13 cellular contexts compared by ENCODE assay signal in genomic region chr19:15448014-15448777, GRCh38. TPM values are rescaled to one million over a fixed set of nuclear protein-coding genes. Genes with fewer than 3 reads are reported as not detected.
DNase-seq lines count a peak whose midpoint lies in the region; ATAC-seq and TF ChIP-seq lines count a peak whose summit lies in the region.
"Had no signal": no experiment of that assay in that cellular context is flagged by ENCODE, and none has a peak within 500 bp of the region (broad histone marks: within the 10 kb centered on the region; RNA-seq: fewer than 3 reads in every experiment).

No MANE protein-coding gene starts in this region.

- peak overlapping the region; percentile 42 for H3K4me3 Mint-ChIP-seq in activated T-cell treated with anti-CD3 and anti-CD28 coated beads, Interleukin-2, amount 50 U/mL, for 4 hours
- peak overlapping the region; percentile 80 for H3K4me3 Mint-ChIP-seq in glutamatergic neuron (ENCODE audit: unreplicated experiment)

- peaks cover 0 to 28% (median 19%) of the 10 kb centered on the region in 4 donors for H3K4me1 ChIP-seq in sigmoid colon

- H3K4me3 ChIP-seq in sigmoid colon = peak overlapping the region in 1 of 4 donors; percentile 96

- WGBS in sigmoid colon, 2 donors = 57 to 72% methylated on average over 19 of the region's 19 CpGs

- TF ChIP-seq EP300 in sigmoid colon (IDR thresholded peaks at IDR 0.05) = no peak

- H3K9me3 Mint-ChIP-seq in activated T-cell treated with anti-CD3 and anti-CD28 coated beads, Interleukin-2, amount 50 U/mL, for 4 hours = no peaks in the 10 kb centered on the region
- H3K9me3 Mint-ChIP-seq in glutamatergic neuron (ENCODE audit: unreplicated experiment) = peaks cover 7% of the 10 kb centered on the region

- H3K36me3 Mint-ChIP-seq in activated T-cell treated with anti-CD3 and anti-CD28 coated beads, Interleukin-2, amount 50 U/mL, for 4 hours (ENCODE audit: insufficient read depth) = peaks cover 9% of the 10 kb centered on the region
- no peaks in the 10 kb centered on the region for H3K36me3 Mint-ChIP-seq in glutamatergic neuron (ENCODE audit: unreplicated experiment)

- no peak for DNase-seq in activated T-cell treated with anti-CD3 and anti-CD28 coated beads, Interleukin-2, amount 50 U/mL, for 4 hours
- no peak for DNase-seq in activated T-cell treated with anti-CD3 and anti-CD28 coated beads, Interleukin-2, amount 50 U/mL, for 1 hour
- DNase-seq in glutamatergic neuron (no peak), sigmoid colon (no peak), NCI-H1092 treated with DMSO at 0.1 percent for 48 hours (lab: John Stamatoyannopoulos, UW) (no peak), hippocampal formation (lab: John Stamatoyannopoulos, UW) (no peak)
- DNase-seq: NCI-H1105; SHP77 treated with DMSO at 0.1 percent for 48 hours; stimulated activated CD4-positive, alpha-beta T cell treated with anti-CD3 and anti-CD28 coated beads, Interleukin-15, amount 100 ng/mL, for 24 hours had no signal

- ATAC-seq in activated T-cell treated with anti-CD3 and anti-CD28 coated beads, Interleukin-2, amount 50 U/mL, for 4 hours = no peak
- no peak for ATAC-seq in HG03457 (IDR thresholded peaks at IDR 0.05; ENCODE audit: unreplicated experiment)
- ATAC-seq: left lobe of liver had no signal

- H3K27me3 ChIP-seq in sigmoid colon = no peaks in the 10 kb centered on the region

- H3K36me3 ChIP-seq in sigmoid colon = peaks cover 0 to 6% (median 0%) of the 10 kb centered on the region in 4 donors

- TF ChIP-seq CTCF in VCaP (conservative IDR thresholded peaks at IDR 0.05) (no peak), glutamatergic neuron (IDR thresholded peaks at IDR 0.05; ENCODE audit: partially characterized antibody, unreplicated experiment) (no peak), sigmoid colon (IDR thresholded peaks at IDR 0.05) (no peak)

- H3K27ac ChIP-seq in VCaP (peak overlapping the region; percentile 62; the same call in 1 of the 2 replicates), sigmoid colon (peak overlapping the region; percentile 81 to 89 (median 87))

- H3K27ac Mint-ChIP-seq in glutamatergic neuron (ENCODE audit: unreplicated experiment) = peak overlapping the region; percentile 16

- peaks cover 17% of the 10 kb centered on the region for H3K4me1 Mint-ChIP-seq in activated T-cell treated with anti-CD3 and anti-CD28 coated beads, Interleukin-2, amount 50 U/mL, for 4 hours (ENCODE audit: low read depth)
- peaks cover 4% of the 10 kb centered on the region for H3K4me1 Mint-ChIP-seq in glutamatergic neuron (ENCODE audit: low read depth, unreplicated experiment)

- no peak for TF ChIP-seq POLR2A in sigmoid colon (IDR thresholded peaks at IDR 0.05)

- no peaks in the 10 kb centered on the region for H3K27me3 Mint-ChIP-seq in activated T-cell treated with anti-CD3 and anti-CD28 coated beads, Interleukin-2, amount 50 U/mL, for 4 hours (ENCODE audit: low read depth)
- H3K27me3 Mint-ChIP-seq in glutamatergic neuron (ENCODE audit: unreplicated experiment) = peaks cover 6% of the 10 kb centered on the region

- intact Hi-C loops in sigmoid colon (cut with DNase I) = loop anchor here (2.0 kb wide), 2 partner anchors 15 to 29 kb away; partner anchors contain the start of gene AKAP8L

- no peaks in the 10 kb centered on the region for H3K9me3 ChIP-seq in sigmoid colon

RNA-seq across cellular contexts. Expression of gene WIZ, which starts 1.6 kb away (rescaled TPM):
- total RNA-seq in activated T-cell treated with anti-CD3 and anti-CD28 coated beads, Interleukin-2, amount 50 U/mL, for 4 hours = 10 to 100 TPM; 50.5 to 54.4 (median 53.8) TPM
- total RNA-seq in glutamatergic neuron (ENCODE audit: unreplicated experiment) (106 TPM), sigmoid colon (10 to 100 TPM; 16.3 to 49.6 (median 28.4) TPM)
- polyA plus RNA-seq in sigmoid colon = 10 to 100 TPM in 1 of 3 donors, 1 to 10 TPM in 2; 7.8 to 18.3 (median 9.2) TPM

RNA-seq across cellular contexts. Expression of gene RASAL3, which starts 16.1 kb away (rescaled TPM):
- 100 to 1,000 TPM in 2 of 3 donors, 10 to 100 TPM in 1; 91.0 to 112 (median 106) TPM for total RNA-seq in activated T-cell treated with anti-CD3 and anti-CD28 coated beads, Interleukin-2, amount 50 U/mL, for 4 hours
- total RNA-seq in glutamatergic neuron (ENCODE audit: unreplicated experiment) (not detected), sigmoid colon (1 to 10 TPM; 1.1 to 2.0 (median 1.5) TPM)
- polyA plus RNA-seq in sigmoid colon = 10 to 100 TPM in 1 of 3 donors, 1 to 10 TPM in 1, under 1 TPM in 1; 0.60 to 20.3 (median 1.6) TPM
- total RNA-seq: epithelial cell of proximal tubule had no signal

RNA-seq across cellular contexts. Expression of gene AKAP8L, which starts 29.4 kb away (rescaled TPM):
- 10 to 100 TPM; 65.3 to 67.6 (median 65.5) TPM for total RNA-seq in activated T-cell treated with anti-CD3 and anti-CD28 coated beads, Interleukin-2, amount 50 U/mL, for 4 hours
- total RNA-seq in glutamatergic neuron (ENCODE audit: unreplicated experiment) = 354 TPM
- 100 to 1,000 TPM in 2 of 4 donors, 10 to 100 TPM in 2; 90.5 to 145 (median 101) TPM for total RNA-seq in sigmoid colon
- polyA plus RNA-seq in sigmoid colon = 10 to 100 TPM; 15.0 to 67.5 (median 22.8) TPM

RNA-seq across cellular contexts. Expression of gene PGLYRP2, which starts 31.1 kb away (rescaled TPM):
- total RNA-seq in activated T-cell treated with anti-CD3 and anti-CD28 coated beads, Interleukin-2, amount 50 U/mL, for 4 hours = under 1 TPM in 1 of 3 donors, not detected in 2; 0.08 TPM
- not detected for total RNA-seq in glutamatergic neuron (ENCODE audit: unreplicated experiment)
- total RNA-seq in sigmoid colon = not detected
- under 1 TPM in 1 of 3 donors, not detected in 2; 0.60 TPM for polyA plus RNA-seq in sigmoid colon
- total RNA-seq: epithelial cell of proximal tubule had no signal

Comparison
In these comparisons a context has a peak if more than half of its experiments do, and no peak if none do; other contexts are left out.
1. RNA of gene RASAL3, which starts 16.1 kb away (total RNA-seq): 91.0 to 112 TPM in activated T-cell treated with anti-CD3 and anti-CD28 coated beads, Interleukin-2, amount 50 U/mL, for 4 hours; 1.1 to 2.0 TPM in sigmoid colon and not detected in glutamatergic neuron (single experiment); every median in the first group is over 10 times any median in the second.